In the genomic region with DNA sequence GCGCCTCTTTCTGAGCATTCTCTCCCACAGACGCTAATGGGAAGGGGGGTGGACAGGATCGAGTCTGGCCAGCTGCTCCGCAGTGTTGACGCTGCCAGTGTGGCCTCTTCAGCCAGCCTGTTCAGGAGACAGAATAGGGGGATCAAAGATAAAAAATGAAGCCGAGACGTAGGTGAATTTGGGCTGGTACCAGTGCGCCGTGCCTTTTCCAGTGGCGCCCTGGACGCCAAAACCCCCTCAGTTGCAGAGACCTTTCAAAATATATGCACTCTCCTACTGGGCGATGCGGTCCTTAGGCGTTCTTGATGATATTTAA, we compare ENCODE assay signal across 8 cellular contexts. TPM values are rescaled to one million over a fixed set of nuclear protein-coding genes. Genes with fewer than 3 reads are reported as not detected.
DNase-seq lines count a peak whose midpoint lies in the region; ATAC-seq and TF ChIP-seq lines count a peak whose summit lies in the region.

No MANE protein-coding gene starts in this region.

- peak overlapping the region; percentile 94 for H3K4me3 Mint-ChIP-seq in activated CD8-positive, alpha-beta T cell treated with anti-CD3 and anti-CD28 coated beads for 36 hours
- peak overlapping the region; percentile 83 to 96 for H3K4me3 Mint-ChIP-seq in stimulated activated naive B cell treated with anti-CD40 and anti-IgM and Interleukin-4, amounts not matched to agents 10 μg/mL and 1 μg/mL and 100 μg/mL, for 72 hours

- peaks cover 17% of the 10 kb centered on the region for H3K36me3 Mint-ChIP-seq in activated CD8-positive, alpha-beta T cell treated with anti-CD3 and anti-CD28 coated beads for 36 hours (ENCODE audit: low read depth)
- H3K36me3 Mint-ChIP-seq in stimulated activated naive B cell treated with anti-CD40 and anti-IgM and Interleukin-4, amounts not matched to agents 10 μg/mL and 1 μg/mL and 100 μg/mL, for 72 hours, result peaks cover 14 to 27% of the 10 kb centered on the region in 2 donors

- H3K9me3 Mint-ChIP-seq in activated CD8-positive, alpha-beta T cell treated with anti-CD3 and anti-CD28 coated beads for 36 hours, result peaks cover 3% of the 10 kb centered on the region
- H3K9me3 Mint-ChIP-seq in stimulated activated naive B cell treated with anti-CD40 and anti-IgM and Interleukin-4, amounts not matched to agents 10 μg/mL and 1 μg/mL and 100 μg/mL, for 72 hours, result peaks cover 0 to 5% of the 10 kb centered on the region in 2 donors

- POLR2A ChIA-PET in activated CD8-positive, alpha-beta T cell treated with anti-CD3 and anti-CD28 coated beads for 36 hours (lab: Charles Lee), result no interaction called here

- CTCF ChIA-PET in activated CD8-positive, alpha-beta T cell treated with anti-CD3 and anti-CD28 coated beads for 36 hours (lab: Charles Lee), result interaction anchor here (1.3 to 1.4 kb wide), 2 partner anchors 10 to 13 kb away, joined by 4 to 7 read pairs; no protein-coding TSS in a partner anchor

- no peak for TF ChIP-seq CTCF in HFF-Myc (IDR thresholded peaks at IDR 0.05; ENCODE audit: low read depth, low read length, missing control alignments)
- TF ChIP-seq CTCF in activated CD8-positive, alpha-beta T cell treated with anti-CD3 and anti-CD28 coated beads for 36 hours (IDR thresholded peaks at IDR 0.05), result no peak

- intact Hi-C loops in activated CD8-positive, alpha-beta T cell treated with anti-CD3 and anti-CD28 coated beads for 36 hours (cut with micrococcal nuclease), result loop anchor here (10.0 kb wide), 1 partner anchor 89 kb away; no protein-coding TSS in a partner anchor
- intact Hi-C loops in posterior cingulate gyrus (cut with DNase I), result loop anchor here (5.0 to 10.0 kb wide), 3 partner anchors 82 to 291 kb away; partner anchors contain the start of genes DYRK1A and VPS26C

- DNase-seq in AG20443 (ENCODE audit: low spot score), result peak; percentile 25
- no peak for DNase-seq in HFF-Myc (ENCODE audit: extremely low read depth, low read depth)
- no peak for DNase-seq in activated CD8-positive, alpha-beta T cell treated with anti-CD3 and anti-CD28 coated beads for 36 hours
- no peak for DNase-seq in stimulated activated naive B cell treated with anti-CD40 and anti-IgM and Interleukin-4, amounts not matched to agents 10 μg/mL and 1 μg/mL and 100 μg/mL, for 72 hours
- DNase-seq in posterior cingulate gyrus, result no peak
- no peak for DNase-seq in NCI-H510A treated with DMSO at 0.1 percent for 48 hours (lab: John Stamatoyannopoulos, UW)

- peak overlapping the region; percentile 94 for H3K4me3 ChIP-seq in HFF-Myc (replicated peaks; ENCODE audit: low read depth, low read length)
- peak overlapping the region; percentile 72 for H3K4me3 ChIP-seq in iPS-11a (ENCODE audit: low read depth, low read length)

- H3K27ac Mint-ChIP-seq in activated CD8-positive, alpha-beta T cell treated with anti-CD3 and anti-CD28 coated beads for 36 hours, result peak overlapping the region; percentile 92
- peak overlapping the region; percentile 99 for H3K27ac Mint-ChIP-seq in stimulated activated naive B cell treated with anti-CD40 and anti-IgM and Interleukin-4, amounts not matched to agents 10 μg/mL and 1 μg/mL and 100 μg/mL, for 72 hours

- peaks cover 42% of the 10 kb centered on the region for H3K4me1 Mint-ChIP-seq in activated CD8-positive, alpha-beta T cell treated with anti-CD3 and anti-CD28 coated beads for 36 hours (ENCODE audit: low read depth)
- peaks cover 21 to 42% of the 10 kb centered on the region in 2 donors for H3K4me1 Mint-ChIP-seq in stimulated activated naive B cell treated with anti-CD40 and anti-IgM and Interleukin-4, amounts not matched to agents 10 μg/mL and 1 μg/mL and 100 μg/mL, for 72 hours

- no peak for ATAC-seq in activated CD8-positive, alpha-beta T cell treated with anti-CD3 and anti-CD28 coated beads for 36 hours
- ATAC-seq in stimulated activated naive B cell treated with anti-CD40 and anti-IgM and Interleukin-4, amounts not matched to agents 10 μg/mL and 1 μg/mL and 100 μg/mL, for 72 hours (replicated peaks), result no peak
- no peak for ATAC-seq in HG03025 (IDR thresholded peaks at IDR 0.05; ENCODE audit: low FRiP score, unreplicated experiment)

- H3K27me3 Mint-ChIP-seq in activated CD8-positive, alpha-beta T cell treated with anti-CD3 and anti-CD28 coated beads for 36 hours, result no peaks in the 10 kb centered on the region
- H3K27me3 Mint-ChIP-seq in stimulated activated naive B cell treated with anti-CD40 and anti-IgM and Interleukin-4, amounts not matched to agents 10 μg/mL and 1 μg/mL and 100 μg/mL, for 72 hours, result no peaks in the 10 kb centered on the region

RNA-seq across cellular contexts. Expression of gene TTC3, which starts 1.1 kb away (rescaled TPM):
- total RNA-seq in activated CD8-positive, alpha-beta T cell treated with anti-CD3 and anti-CD28 coated beads for 36 hours, result 10 to 100 TPM; 70.2 to 74.0 TPM

RNA-seq across cellular contexts. Expression of gene PIGP, which starts 1.3 kb away (rescaled TPM):
- 10 to 100 TPM; 23.4 to 24.3 TPM for total RNA-seq in activated CD8-positive, alpha-beta T cell treated with anti-CD3 and anti-CD28 coated beads for 36 hours
